1 cellular context compared by ENCODE assay signal in genomic region chr11:67409781-67410368, GRCh38.
A peak's percentile ranks its signal among the peaks of the same experiment; 100 is the strongest.
TF ChIP-seq lines count a peak whose summit lies in the region.

No MANE protein-coding gene starts in this region.

TF ChIP-seq in K562, 482 proteins besides CTCF, POLR2A, EP300 and RAD21:
- TF ChIP-seq POLR2G (IDR thresholded peaks at IDR 0.05; ENCODE audit: low read depth, low read length) (0 out of 2 replicates have a peak, but pooled peaks have one; percentile 3), STAG1 (CRISPR knock-in tag; IDR thresholded peaks at IDR 0.05; ENCODE audit: borderline replicate concordance) (no peak)
